15 cellular contexts compared by ENCODE assay signal in genomic region chr11:1369371-1370005, GRCh38. TPM values are rescaled to one million over a fixed set of nuclear protein-coding genes. Genes with fewer than 3 reads are reported as not detected.
DNase-seq lines count a peak whose midpoint lies in the region; ATAC-seq, FAIRE-seq and TF ChIP-seq lines count a peak whose summit lies in the region.
"Had no signal": no experiment of that assay in that cellular context is flagged by ENCODE, and none has a peak within 500 bp of the region (broad histone marks: within the 10 kb centered on the region; RNA-seq: fewer than 3 reads in every experiment).

No MANE protein-coding gene starts in this region.

- peak overlapping the region; percentile 76 for H3K18ac ChIP-seq in neuronal stem cell (ENCODE audit: low read length)

- no peak overlapping the region for H3K9ac ChIP-seq in neuronal stem cell (ENCODE audit: low read depth, low read length, poor library complexity)
- H3K9ac ChIP-seq: BLaER1 had no signal

- H2BK120ac ChIP-seq in neuronal stem cell (ENCODE audit: low read depth, low read length): no peak overlapping the region

- 56% methylated on average over 11 of the region's 18 CpGs for WGBS in A549 (ENCODE audit: missing lambda C conversion rate)
- WGBS in neuronal stem cell (ENCODE audit: extremely low coverage in 2 of 2, insufficient read length in 2 of 2, insufficient replicate concordance in 1 of 2), 2 donors: no CpG with 5 or more reads among the region's 18 CpGs

- H2AK5ac ChIP-seq in neuronal stem cell (ENCODE audit: low read depth, low read length): peak overlapping the region; percentile 74

- CTCF ChIA-PET in A549 (lab: Yijun Ruan, JAX): interaction anchor here (0.6 kb wide), 1 partner anchor 165 kb away, joined by 3 read pairs; no protein-coding TSS in a partner anchor

- TF ChIP-seq EP300 in A549 (IDR thresholded peaks at IDR 0.05): no peak

- peak overlapping the region; percentile 53 for H2BK5ac ChIP-seq in neuronal stem cell (ENCODE audit: low read length)

- no peak for TF ChIP-seq CTCF in A549 (IDR thresholded peaks at IDR 0.05)

- no peak overlapping the region for H3K27ac ChIP-seq in A549
- no peak overlapping the region for H3K27ac ChIP-seq in neuronal stem cell (replicated peaks; ENCODE audit: low read length)
- H3K27ac ChIP-seq: BLaER1, HL-60 had no signal

- no peaks in the 10 kb centered on the region for H3K79me1 ChIP-seq in neuronal stem cell (ENCODE audit: low read depth, low read length)

- TF ChIP-seq POLR2A in A549 (IDR thresholded peaks at IDR 0.05; ENCODE audit: low read length): no peak

- H3K4me2 ChIP-seq in A549 (no peak overlapping the region), neuronal stem cell (ENCODE audit: insufficient read depth, low read length, poor library complexity, severe bottlenecking) (no peak overlapping the region)
- H3K4me2 ChIP-seq: BLaER1 had no signal

- H3K23ac ChIP-seq in neuronal stem cell (ENCODE audit: low read depth, low read length, poor library complexity): peak overlapping the region; percentile 43

- peak overlapping the region; percentile 47 for H3K14ac ChIP-seq in neuronal stem cell (ENCODE audit: low read length)

- H3K9me3 ChIP-seq in A549 (peaks cover 15% of the 10 kb centered on the region), neuronal stem cell (replicated peaks in 1 of 2; ENCODE audit: control insufficient read depth in 2 of 2, insufficient read depth in 1 of 2, low read depth in 1 of 2, low read length in 2 of 2) (peaks cover 0 to 23% of the 10 kb centered on the region in 2 donors)

- H2BK12ac ChIP-seq in neuronal stem cell (ENCODE audit: low read length): peak overlapping the region; percentile 6

- H3K36me3 ChIP-seq in H7 (replicated peaks; ENCODE audit: control insufficient read depth, insufficient read depth, low read length) (no peaks in the 10 kb centered on the region), neuronal stem cell (replicated peaks in 1 of 2; ENCODE audit: control insufficient read depth in 2 of 2, insufficient read depth in 2 of 2, low read length in 2 of 2) (no peaks in the 10 kb centered on the region)
- H3K36me3 ChIP-seq: BLaER1 had no signal

- peak overlapping the region; percentile 43 for H4K91ac ChIP-seq in neuronal stem cell (ENCODE audit: low read depth, low read length, poor library complexity)

- no peak overlapping the region for H2AFZ ChIP-seq in neuronal stem cell (ENCODE audit: low read length)

- H3K27me3 ChIP-seq in H7 (ENCODE audit: control insufficient read depth, insufficient read depth, low read length) (no peaks in the 10 kb centered on the region), neuronal stem cell (ENCODE audit: control insufficient read depth in 3 of 3, insufficient read depth in 3 of 3, low read depth in 1 of 3, low read length in 3 of 3) (no peaks in the 10 kb centered on the region)

- H3K4me3 ChIP-seq in A549 (no peak overlapping the region), H7 (ENCODE audit: insufficient read depth, low read depth, low read length) (no peak overlapping the region), neuronal stem cell (ENCODE audit: low read length in 2 of 2) (no peak overlapping the region)
- H3K4me3 ChIP-seq: BLaER1 had no signal

- peaks cover 19% of the 10 kb centered on the region for H3K4me1 ChIP-seq in A549
- H3K4me1 ChIP-seq in neuronal stem cell (ENCODE audit: control insufficient read depth in 2 of 2, insufficient read depth in 1 of 2, low read depth in 1 of 2, low read length in 2 of 2): peaks cover 0 to 1% of the 10 kb centered on the region in 2 donors
- H3K4me1 ChIP-seq: BLaER1 had no signal

- ATAC-seq in A549: peak; percentile 16 to 43; a peak in 3 of 6 replicates
- ATAC-seq: HCT116 had no signal

- no peak overlapping the region for H3K4ac ChIP-seq in neuronal stem cell (ENCODE audit: low read length)

- FAIRE-seq in A549 (lab: Jason Lieb, UNC) (no peak), RCC 7860 (lab: Jason Lieb, UNC) (no peak)
- FAIRE-seq: GM19239, H1 had no signal

- no peak for DNase-seq in A549 (ENCODE audit: low read depth in 1 of 2, low spot score in 1 of 2)
- peak; percentile 64 for DNase-seq in H7
- peak; percentile 5 for DNase-seq in iPS-NIHi11 (ENCODE audit: low spot score)
- DNase-seq in neuronal stem cell (ENCODE audit: low spot score): no peak
- DNase-seq in NCI-H1436 (lab: John Stamatoyannopoulos, UW): no peak
- DNase-seq in SHP77 (lab: John Stamatoyannopoulos, UW): no peak
- no peak for DNase-seq in RCC 7860 (ENCODE audit: low spot score)
- DNase-seq: AML-193, DMS53, GF-D8 had no signal

- H4K8ac ChIP-seq in neuronal stem cell (ENCODE audit: low read depth, low read length): no peak overlapping the region

- POLR2A ChIA-PET in A549 (lab: Yijun Ruan, JAX): no interaction called here

- H2BK15ac ChIP-seq in neuronal stem cell (ENCODE audit: low read length): peak overlapping the region; percentile 58

- no peak for TF ChIP-seq RAD21 in A549 (conservative IDR thresholded peaks at IDR 0.05 in 1 of 2, IDR thresholded peaks at IDR 0.05 in 1 of 2)

TF ChIP-seq in A549, 52 proteins besides CTCF, POLR2A, EP300 and RAD21:
- no peak for TF ChIP-seq NFE2L2 (conservative IDR thresholded peaks at IDR 0.05; ENCODE audit: low read length)
- TF ChIP-seq CHD2 (IDR thresholded peaks at IDR 0.05; ENCODE audit: low read length, partially characterized antibody): no peak
- no peak for TF ChIP-seq NPAS2 (CRISPR knock-in tag; IDR thresholded peaks at IDR 0.05; ENCODE audit: borderline replicate concordance)
- TF ChIP-seq HOXB13 (CRISPR knock-in tag; IDR thresholded peaks at IDR 0.05; ENCODE audit: low read depth): no peak
- TF ChIP-seq MAFK (IDR thresholded peaks at IDR 0.05; ENCODE audit: partially characterized antibody): no peak
- TF ChIP-seq SREBF2 (IDR thresholded peaks at IDR 0.05): no peak
- TF ChIP-seq HOXB5 (CRISPR knock-in tag; IDR thresholded peaks at IDR 0.05): no peak
- TF ChIP-seq PBX3 (IDR thresholded peaks at IDR 0.05): no peak
- no peak for TF ChIP-seq ELK1 (IDR thresholded peaks at IDR 0.05; ENCODE audit: low read depth, low read length)
- TF ChIP-seq BCL3 (IDR thresholded peaks at IDR 0.05): no peak
- TF ChIP-seq ZSCAN20 (CRISPR knock-in tag; IDR thresholded peaks at IDR 0.05): no peak

RNA-seq across cellular contexts. Expression of gene BRSK2, which starts 20.2 kb away (rescaled TPM):
- polyA plus RNA-seq in A549 (2011; rRNA removed): 2.7 and 3.8 TPM in 2 replicates
- 8.3 and 11.0 TPM in 2 replicates for polyA plus RNA-seq in A549 (2012; cell fraction: cytosol; rRNA removed)
- 22.9 and 27.9 TPM in 2 replicates for polyA plus RNA-seq in A549 (2012; cell fraction: nucleus; rRNA removed)
- 9.1 to 10.1 TPM (median 9.7 TPM) in 3 replicates for polyA plus RNA-seq in A549 (2017; fragmentation: RNase III; extraction: RNeasy Plus Mini Kit Qiagen cat#74134 plus additional on column Dnase treatment)
- 2.6 and 4.3 TPM in 2 replicates for polyA minus RNA-seq in A549 (2011; rRNA and poly(A)+ RNA removed)
- total RNA-seq in H7 (2014; rRNA removed; shearing (Covaris generic)): 22.2 and 23.6 TPM in 2 replicates
- 24.4 TPM for polyA plus RNA-seq in neuronal stem cell (2013, experiment 1 of 2)
- polyA plus RNA-seq in neuronal stem cell (2013, experiment 2 of 2): 23.0 TPM

Comparison
In these comparisons a context has a peak if more than half of its experiments do, and no peak if none do; other contexts are left out.
1. DNase-seq: peak in H7 (single experiment) and iPS-NIHi11 (single experiment); none in A549 (0 of 2), neuronal stem cell (single experiment), NCI-H1436 (single experiment), SHP77 (0 of 2) and RCC 7860 (single experiment).